In genomic region chr1:47143654-47144053, GRCh38 we compare ENCODE assay signal across 10 cellular contexts. TPM values are rescaled to one million over a fixed set of nuclear protein-coding genes. Genes with fewer than 3 reads are reported as not detected.
DNase-seq lines count a peak whose midpoint lies in the region; TF ChIP-seq lines count a peak whose summit lies in the region.
"Not testable (repeated sequence)": the region's sequence is repeated elsewhere in the genome, so short reads cannot be mapped to it uniquely, and the experiment has no call there.
"Had no signal": no experiment of that assay in that cellular context is flagged by ENCODE, and none has a peak within 500 bp of the region (broad histone marks: within the 10 kb centered on the region; RNA-seq: fewer than 3 reads in every experiment).

No MANE protein-coding gene starts in this region.

- not testable (repeated sequence) for H3K36me3 Mint-ChIP-seq in chondrocyte (ENCODE audit: low read depth)

- not testable (repeated sequence) for H3K27ac Mint-ChIP-seq in chondrocyte (ENCODE audit: unreplicated experiment)

- H3K4me1 ChIP-seq in BE2C; cardiac muscle cell (ENCODE audit: low read depth): not testable (repeated sequence)
- H3K4me1 ChIP-seq in liver (ENCODE audit: control insufficient read depth in 4 of 4, insufficient read depth in 4 of 4, low read length in 3 of 4): peaks cover 0 to 35% (median 6%) of the 10 kb centered on the region in 4 donors

- 68% methylated on average over 6 of the region's 6 CpGs for WGBS in liver

- not testable (repeated sequence) for H3K27ac ChIP-seq in cardiac muscle cell; liver (ENCODE audit: low read depth in 1 of 2, low read length in 2 of 2)

- not testable (repeated sequence) for H3K36me3 ChIP-seq in BE2C, cardiac muscle cell
- peaks cover 0 to 32% (median 21%) of the 10 kb centered on the region in 4 donors for H3K36me3 ChIP-seq in liver (ENCODE audit: control insufficient read depth in 4 of 4, insufficient read depth in 3 of 4, low read depth in 1 of 4, low read length in 3 of 4)

- in situ Hi-C loops in SK-MEL-5 (cut with HindIII; ENCODE audit: low pct_unique_long_range_greater_than_20kb, low sequenced_read_pairs): not testable (repeated sequence)

- not testable (repeated sequence) for H3K4me3 ChIP-seq in BE2C (ENCODE audit: low read depth, low read length); LNCaP clone FGC (ENCODE audit: low read depth, low read length); cardiac muscle cell; liver (ENCODE audit: low read depth in 1 of 3, low read length in 3 of 3)

- not testable (repeated sequence) for H3K9me3 Mint-ChIP-seq in chondrocyte (ENCODE audit: low read depth)

- TF ChIP-seq RAD21 in liver (IDR thresholded peaks at IDR 0.05): peak; percentile 64 to 73

- peaks cover 12% of the 10 kb centered on the region for H3K27me3 Mint-ChIP-seq in chondrocyte (ENCODE audit: low read depth)

- not testable (repeated sequence) for H3K4me1 Mint-ChIP-seq in chondrocyte (ENCODE audit: low read depth)

- DNase-seq in BE2C; LNCaP clone FGC (ENCODE audit: low read depth); chondrocyte (ENCODE audit: low spot score): not testable (repeated sequence)
- DNase-seq in SK-MEL-5 (ENCODE audit: low read depth, low spot score) (peak; percentile 22), cardiac muscle cell (ENCODE audit: low read depth in 1 of 2, low spot score in 1 of 2) (peak; percentile 1 to 8), retina (peak; percentile 2)

- not testable (repeated sequence) for H3K27me3 ChIP-seq in BE2C; cardiac muscle cell; liver (ENCODE audit: control insufficient read depth in 4 of 4, insufficient read depth in 4 of 4, low read length in 3 of 4)

- H3K4me3 Mint-ChIP-seq in chondrocyte (ENCODE audit: unreplicated experiment): not testable (repeated sequence)

- not testable (repeated sequence) for H3K9me3 ChIP-seq in BE2C; cardiac muscle cell (ENCODE audit: low read depth); liver (ENCODE audit: control insufficient read depth in 4 of 4, low read length in 3 of 4)

- peak; percentile 38 for TF ChIP-seq CTCF in BE2C (IDR thresholded peaks at IDR 0.05; ENCODE audit: low read depth, low read length)
- peak; percentile 42 for TF ChIP-seq CTCF in GM12873 (IDR thresholded peaks at IDR 0.05; ENCODE audit: insufficient read depth, low read depth, low read length, missing control alignments)
- peak; percentile 64 for TF ChIP-seq CTCF in LNCaP clone FGC (IDR thresholded peaks at IDR 0.05; ENCODE audit: control insufficient read depth, extremely low read depth, insufficient read depth)
- TF ChIP-seq CTCF in chondrocyte (IDR thresholded peaks at IDR 0.05): peak; percentile 34
- peak; percentile 38 for TF ChIP-seq CTCF in cardiac muscle cell (IDR thresholded peaks at IDR 0.05; ENCODE audit: low read depth, low read length)
- TF ChIP-seq CTCF in liver (IDR thresholded peaks at IDR 0.05; ENCODE audit: low read depth, low read length, missing input control): peak; percentile 51

- H3K9ac ChIP-seq in liver (ENCODE audit: low read depth in 1 of 2, low read length in 2 of 2): not testable (repeated sequence)

RNA-seq across cellular contexts. Expression of gene CYP4A22, which starts 6.4 kb away (rescaled TPM):
- not detected for polyA plus RNA-seq in BE2C (2012; ENCODE audit: insufficient read depth, insufficient read length, low read depth)
- total RNA-seq in SK-MEL-5 (2014; rRNA removed; shearing (Covaris generic)): not detected in 2 replicates
- polyA plus RNA-seq in SK-MEL-5 (2015; cell fraction: cytosol; rRNA removed): not detected in 2 replicates
- polyA plus RNA-seq in SK-MEL-5 (2015; cell fraction: nucleus; rRNA removed): not detected in 2 replicates
- total RNA-seq in chondrocyte (not detected in 3 replicates), cardiac muscle cell (not detected in 2 replicates), liver (10 to 100 TPM; 18.3 to 66.9 TPM)
- polyA plus RNA-seq in cardiac muscle cell (not detected in 2 replicates), liver (10 to 100 TPM; 64.6 to 95.7 TPM)
- total RNA-seq: Caco-2, occipital lobe had no signal

RNA-seq across cellular contexts. Expression of gene PDZK1IP1, which starts 46.2 kb away (rescaled TPM):
- not detected for polyA plus RNA-seq in BE2C (2012; ENCODE audit: insufficient read depth, insufficient read length, low read depth)
- not detected in 2 replicates for total RNA-seq in SK-MEL-5 (2014; rRNA removed; shearing (Covaris generic))
- polyA plus RNA-seq in SK-MEL-5 (2015; cell fraction: cytosol; rRNA removed): not detected in 2 replicates
- polyA plus RNA-seq in SK-MEL-5 (2015; cell fraction: nucleus; rRNA removed): not detected in 2 replicates
- total RNA-seq in chondrocyte (not detected in 3 replicates), cardiac muscle cell (not detected in 2 replicates), liver (1 to 10 TPM in 1 of 2 donors, under 1 TPM in 1; 0.75 to 1.1 TPM)
- polyA plus RNA-seq in cardiac muscle cell (not detected in 2 replicates), liver (1 to 10 TPM in 1 of 2 donors, under 1 TPM in 1; 0.89 to 2.2 TPM)
- total RNA-seq: occipital lobe had no signal

Comparison
In these comparisons a context has a peak if more than half of its experiments do, and no peak if none do; other contexts are left out.
1. RNA of gene CYP4A22, which starts 6.4 kb away (total RNA-seq): 18.3 to 66.9 TPM in liver; not detected in SK-MEL-5, not detected in chondrocyte and not detected in cardiac muscle cell; every median in the first group is over 10 times any median in the second.
2. Peak in every context shown above with its lines, with median percentiles within 50 percentile points of each other: CTCF ChIP-seq.